ENCODE assay signal across 1 cellular context in genomic region chr16:85011846-85012284, GRCh38.
TF ChIP-seq lines count a peak whose summit lies in the region.

No MANE protein-coding gene starts in this region.

TF ChIP-seq in HepG2, 621 proteins besides CTCF, POLR2A, EP300 and RAD21 (continued from another document):
- TF ChIP-seq, protein P1, sequence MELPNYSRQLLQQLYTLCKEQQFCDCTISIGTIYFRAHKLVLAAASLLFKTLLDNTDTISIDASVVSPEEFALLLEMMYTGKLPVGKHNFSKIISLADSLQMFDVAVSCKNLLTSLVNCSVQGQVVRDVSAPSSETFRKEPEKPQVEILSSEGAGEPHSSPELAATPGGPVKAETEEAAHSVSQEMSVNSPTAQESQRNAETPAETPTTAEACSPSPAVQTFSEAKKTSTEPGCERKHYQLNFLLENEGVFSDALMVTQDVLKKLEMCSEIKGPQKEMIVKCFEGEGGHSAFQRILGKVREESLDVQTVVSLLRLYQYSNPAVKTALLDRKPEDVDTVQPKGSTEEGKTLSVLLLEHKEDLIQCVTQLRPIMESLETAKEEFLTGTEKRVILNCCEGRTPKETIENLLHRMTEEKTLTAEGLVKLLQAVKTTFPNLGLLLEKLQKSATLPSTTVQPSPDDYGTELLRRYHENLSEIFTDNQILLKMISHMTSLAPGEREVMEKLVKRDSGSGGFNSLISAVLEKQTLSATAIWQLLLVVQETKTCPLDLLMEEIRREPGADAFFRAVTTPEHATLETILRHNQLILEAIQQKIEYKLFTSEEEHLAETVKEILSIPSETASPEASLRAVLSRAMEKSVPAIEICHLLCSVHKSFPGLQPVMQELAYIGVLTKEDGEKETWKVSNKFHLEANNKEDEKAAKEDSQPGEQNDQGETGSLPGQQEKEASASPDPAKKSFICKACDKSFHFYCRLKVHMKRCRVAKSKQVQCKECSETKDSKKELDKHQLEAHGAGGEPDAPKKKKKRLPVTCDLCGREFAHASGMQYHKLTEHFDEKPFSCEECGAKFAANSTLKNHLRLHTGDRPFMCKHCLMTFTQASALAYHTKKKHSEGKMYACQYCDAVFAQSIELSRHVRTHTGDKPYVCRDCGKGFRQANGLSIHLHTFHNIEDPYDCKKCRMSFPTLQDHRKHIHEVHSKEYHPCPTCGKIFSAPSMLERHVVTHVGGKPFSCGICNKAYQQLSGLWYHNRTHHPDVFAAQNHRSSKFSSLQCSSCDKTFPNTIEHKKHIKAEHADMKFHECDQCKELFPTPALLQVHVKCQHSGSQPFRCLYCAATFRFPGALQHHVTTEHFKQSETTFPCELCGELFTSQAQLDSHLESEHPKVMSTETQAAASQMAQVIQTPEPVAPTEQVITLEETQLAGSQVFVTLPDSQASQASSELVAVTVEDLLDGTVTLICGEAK (IDR thresholded peaks at IDR 0.05), result no peak
- TF ChIP-seq, protein P1 (CRISPR knock-in tag; IDR thresholded peaks at IDR 0.05), result peak; percentile 79; the same call in 1 of the 2 replicates
- 0 out of 2 replicates have a peak, but pooled peaks have one; percentile 71 for TF ChIP-seq DZIP1 (CRISPR knock-in tag; IDR thresholded peaks at IDR 0.05)
